Comparison of ENCODE assay signal across 24 cellular contexts in the genomic region with DNA sequence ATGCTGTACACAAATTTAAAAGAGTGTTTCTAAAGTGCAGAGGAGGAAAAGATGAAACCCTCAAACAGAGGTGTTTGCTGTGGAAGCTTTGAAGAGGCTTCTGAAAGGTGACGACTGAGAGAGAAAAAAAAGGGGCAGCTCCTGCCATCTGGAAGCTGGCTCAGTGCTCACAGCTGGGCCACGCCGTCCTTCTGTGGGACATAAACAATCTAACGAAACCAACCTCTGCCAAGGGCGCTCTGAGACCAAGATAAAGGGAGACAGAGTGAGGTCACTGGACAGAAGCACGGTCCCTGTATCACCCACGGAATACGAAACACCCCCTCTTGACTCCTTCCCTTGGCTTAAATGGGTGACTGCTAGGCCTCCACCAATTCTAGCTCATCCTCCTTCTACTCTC.
"Had no signal": no experiment of that assay in that cellular context is flagged by ENCODE, and none has a peak within 500 bp of the region (broad histone marks: within the 10 kb centered on the region; RNA-seq: fewer than 3 reads in every experiment).

No MANE protein-coding gene starts in this region.

- H3K4me3 Mint-ChIP-seq: activated naive CD8-positive, alpha-beta T cell; activated T-cell treated with anti-CD3 and anti-CD28 coated beads, Interleukin-2, amount 50 U/mL, for 72 hours; memory B cell; naive thymus-derived CD8-positive, alpha-beta T cell; stimulated activated naive B cell treated with anti-CD40 and anti-IgM and Interleukin-4, amounts not matched to agents 10 μg/mL and 1 μg/mL and 100 μg/mL, for 72 hours; WTC11 had no signal

- H3K9me3 ChIP-seq: esophagus muscularis mucosa, ovary, prostate gland, stomach, thyroid gland, upper lobe of left lung had no signal

- H3K27ac ChIP-seq: esophagus muscularis mucosa, hepatocyte, ovary, prostate gland, stomach, thyroid gland, upper lobe of left lung had no signal

- DNase-seq: activated effector memory CD4-positive, alpha-beta T cell treated with Interleukin-2 at 50 U/mL for 16 hours; activated naive CD4-positive, alpha-beta T cell treated with Interleukin-2 at 50 U/mL for 16 hours; activated T-cell treated with anti-CD3 and anti-CD28 coated beads for 4 hours; activated T-cell treated with anti-CD3 and anti-CD28 coated beads, Interleukin-2, amount 50 U/mL, for 72 hours; anterior cingulate cortex; dermis blood vessel endothelial cell; effector CD4-positive, alpha-beta T cell; islet precursor cell; ovary; retina; stimulated activated CD4-positive, alpha-beta T cell treated with anti-CD3 and anti-CD28 coated beads, Interleukin-15, amount 100 ng/mL, for 24 hours; stimulated activated CD4-positive, alpha-beta T cell treated with anti-CD3 and anti-CD28 coated beads, Interleukin-2, amount 100 ng/mL, for 24 hours; stimulated activated naive B cell treated with anti-CD40 and anti-IgM and Interleukin-4, amounts not matched to agents 10 μg/mL and 1 μg/mL and 100 μg/mL, for 72 hours; stomach; T-helper 2 cell; thyroid gland; upper lobe of left lung had no signal

- H3K36me3 Mint-ChIP-seq: memory B cell; naive thymus-derived CD8-positive, alpha-beta T cell; stimulated activated naive B cell treated with anti-CD40 and anti-IgM and Interleukin-4, amounts not matched to agents 10 μg/mL and 1 μg/mL and 100 μg/mL, for 72 hours; WTC11 had no signal

- H3K4me3 ChIP-seq: esophagus muscularis mucosa, hepatocyte, ovary, prostate gland, stomach, thyroid gland, upper lobe of left lung had no signal

- H3K9me3 Mint-ChIP-seq: activated T-cell treated with anti-CD3 and anti-CD28 coated beads, Interleukin-2, amount 50 U/mL, for 72 hours; memory B cell; naive thymus-derived CD8-positive, alpha-beta T cell; stimulated activated naive B cell treated with anti-CD40 and anti-IgM and Interleukin-4, amounts not matched to agents 10 μg/mL and 1 μg/mL and 100 μg/mL, for 72 hours had no signal

- H3K27ac Mint-ChIP-seq: activated naive CD8-positive, alpha-beta T cell; activated T-cell treated with anti-CD3 and anti-CD28 coated beads, Interleukin-2, amount 50 U/mL, for 72 hours; memory B cell; naive thymus-derived CD8-positive, alpha-beta T cell; stimulated activated naive B cell treated with anti-CD40 and anti-IgM and Interleukin-4, amounts not matched to agents 10 μg/mL and 1 μg/mL and 100 μg/mL, for 72 hours; WTC11 had no signal

- H3K36me3 ChIP-seq: esophagus muscularis mucosa, ovary, prostate gland, stomach, thyroid gland, upper lobe of left lung had no signal

- H3K27me3 ChIP-seq: hepatocyte, ovary, stomach, thyroid gland, upper lobe of left lung had no signal

- ATAC-seq: activated T-cell treated with anti-CD3 and anti-CD28 coated beads, Interleukin-2, amount 50 U/mL, for 72 hours; naive thymus-derived CD8-positive, alpha-beta T cell; stimulated activated naive B cell treated with anti-CD40 and anti-IgM and Interleukin-4, amounts not matched to agents 10 μg/mL and 1 μg/mL and 100 μg/mL, for 72 hours; WTC11 had no signal
